14 cellular contexts compared by ENCODE assay signal in the genomic region with DNA sequence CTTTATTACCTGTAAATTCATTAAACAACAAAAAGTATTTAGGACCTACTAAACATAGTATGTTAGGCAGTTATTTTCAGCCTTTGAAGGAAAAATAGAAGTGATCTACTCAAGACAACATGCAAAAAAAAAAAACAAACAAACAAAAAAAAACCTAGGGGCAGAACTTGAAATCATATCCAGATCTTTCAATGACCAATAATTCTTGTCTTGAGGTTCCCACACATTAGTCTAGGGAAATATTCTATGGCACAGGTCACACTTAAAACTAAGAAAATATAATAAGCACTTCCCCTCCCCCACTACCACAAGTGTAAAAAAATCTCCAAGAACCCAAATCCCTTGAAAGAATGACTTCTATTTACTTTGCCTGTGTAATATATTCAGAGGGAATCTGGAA. TPM values are rescaled to one million over a fixed set of nuclear protein-coding genes. Genes with fewer than 3 reads are reported as not detected.
DNase-seq lines count a peak whose midpoint lies in the region; ATAC-seq and TF ChIP-seq lines count a peak whose summit lies in the region.
"Had no signal": no experiment of that assay in that cellular context is flagged by ENCODE, and none has a peak within 500 bp of the region (broad histone marks: within the 10 kb centered on the region; RNA-seq: fewer than 3 reads in every experiment).

No MANE protein-coding gene starts in this region.

- ATAC-seq in HG03571 (IDR thresholded peaks at IDR 0.05; ENCODE audit: unreplicated experiment): no peak
- no peak for ATAC-seq in HG02678 (IDR thresholded peaks at IDR 0.05; ENCODE audit: unreplicated experiment)
- ATAC-seq in GM18861 (IDR thresholded peaks at IDR 0.05; ENCODE audit: unreplicated experiment): no peak

- peaks cover 58% of the 10 kb centered on the region for H3K36me3 Mint-ChIP-seq in Caco-2 (ENCODE audit: insufficient read depth, unreplicated experiment)
- H3K36me3 Mint-ChIP-seq in neural progenitor cell: peaks cover 16% of the 10 kb centered on the region
- H3K36me3 Mint-ChIP-seq: immature natural killer cell had no signal

- H3K27ac ChIP-seq in neural progenitor cell: no peak overlapping the region

- POLR2A ChIA-PET in Caco-2 (lab: Charles Lee) (interaction anchor here (0.9 kb wide), 1 partner anchor 89 kb away, joined by 9 read pairs; no protein-coding TSS in a partner anchor), HEK293T (lab: Yijun Ruan, JAX) (no interaction called here)

- no peaks in the 10 kb centered on the region for H3K27me3 Mint-ChIP-seq in Caco-2 (ENCODE audit: insufficient read depth, unreplicated experiment)
- no peaks in the 10 kb centered on the region for H3K27me3 Mint-ChIP-seq in neural progenitor cell (ENCODE audit: insufficient read depth, low read depth)

- H3K4me1 Mint-ChIP-seq in Caco-2 (ENCODE audit: low read depth, unreplicated experiment) (peaks cover 39% of the 10 kb centered on the region), neural progenitor cell (peaks cover 33% of the 10 kb centered on the region)

- H3K4me3 ChIP-seq in Caco-2 (ENCODE audit: low read depth, low read length) (no peak overlapping the region), adipocyte (ENCODE audit: low read length) (no peak overlapping the region), neural progenitor cell (no peak overlapping the region)

- CTCF ChIA-PET in Caco-2 (lab: Charles Lee) (no interaction called here), HEK293T (lab: Yijun Ruan, JAX) (interaction anchor here (1.6 kb wide), 1 partner anchor 91 kb away, joined by 4 read pairs; no protein-coding TSS in a partner anchor)

- no peaks in the 10 kb centered on the region for H3K36me3 ChIP-seq in Caco-2 (ENCODE audit: control insufficient read depth, insufficient read depth, low read length)
- H3K36me3 ChIP-seq in adipocyte (ENCODE audit: control insufficient read depth, insufficient read depth, low read length, severe bottlenecking): no peaks in the 10 kb centered on the region
- no peaks in the 10 kb centered on the region for H3K36me3 ChIP-seq in neural progenitor cell
- H3K36me3 ChIP-seq: esophagus squamous epithelium had no signal

- H3K4me1 ChIP-seq in Caco-2: peaks cover 31% of the 10 kb centered on the region
- H3K4me1 ChIP-seq in adipocyte (ENCODE audit: control insufficient read depth, insufficient read depth, low read length): peaks cover 37% of the 10 kb centered on the region
- peaks cover 37% of the 10 kb centered on the region for H3K4me1 ChIP-seq in neural progenitor cell

- no peak overlapping the region for H2AFZ ChIP-seq in neural progenitor cell (replicated peaks)

- H3K27me3 ChIP-seq in Caco-2 (replicated peaks; ENCODE audit: control insufficient read depth, insufficient read depth, low read length): no peaks in the 10 kb centered on the region
- H3K27me3 ChIP-seq in adipocyte (replicated peaks; ENCODE audit: control insufficient read depth, insufficient read depth, low read length): no peaks in the 10 kb centered on the region
- H3K27me3 ChIP-seq in neural progenitor cell: no peaks in the 10 kb centered on the region
- H3K27me3 ChIP-seq: esophagus squamous epithelium had no signal

- H3K27ac Mint-ChIP-seq in Caco-2 (ENCODE audit: unreplicated experiment) (no peak overlapping the region), neural progenitor cell (no peak overlapping the region)

- peak overlapping the region; percentile 97 for H3K4me2 ChIP-seq in neural progenitor cell

- H3K9me3 Mint-ChIP-seq in Caco-2 (ENCODE audit: unreplicated experiment) (no peaks in the 10 kb centered on the region), neural progenitor cell (no peaks in the 10 kb centered on the region)
- H3K9me3 Mint-ChIP-seq: immature natural killer cell; T-helper 2 cell treated with Interferon-gamma antibody and Interleukin-4, amounts not matched to agents 5 μg/mL and 100 μg/mL, for 36 hours had no signal

- no peak overlapping the region for H3K9ac ChIP-seq in adipocyte (ENCODE audit: low read length)
- no peak overlapping the region for H3K9ac ChIP-seq in neural progenitor cell

- H3K9me3 ChIP-seq in Caco-2 (no peaks in the 10 kb centered on the region), adipocyte (ENCODE audit: control insufficient read depth, low read length) (no peaks in the 10 kb centered on the region), neural progenitor cell (ENCODE audit: low read depth) (no peaks in the 10 kb centered on the region)
- H3K9me3 ChIP-seq: esophagus squamous epithelium had no signal

- TF ChIP-seq CTCF in Caco-2 (IDR thresholded peaks at IDR 0.05; ENCODE audit: insufficient read depth in 1 of 2, low read depth in 1 of 2, low read length in 1 of 2, severe bottlenecking in 1 of 2, unreplicated experiment in 1 of 2) (no peak), neural progenitor cell (IDR thresholded peaks at IDR 0.05) (no peak)

- intact Hi-C loops in Caco-2 (cut with micrococcal nuclease; ENCODE audit: unreplicated experiment): loop anchor here (5.0 kb wide), 2 partner anchors 72 to 172 kb away; no protein-coding TSS in a partner anchor

- H3K79me2 ChIP-seq in neural progenitor cell (ENCODE audit: low read depth): peaks cover 80% of the 10 kb centered on the region

- no peak for DNase-seq in Caco-2
- no peak for DNase-seq in HEK293T (ENCODE audit: extremely low spot score)
- DNase-seq in adipocyte (ENCODE audit: low read depth): peak; percentile 17
- no peak for DNase-seq in neural progenitor cell (ENCODE audit: low spot score)
- DNase-seq in NCI-H2107 treated with DMSO at 0.1 percent for 48 hours (lab: John Stamatoyannopoulos, UW; ENCODE audit: unreplicated experiment): no peak
- DNase-seq: activated CD8-positive, alpha-beta memory T cell treated with anti-CD3 and anti-CD28 coated beads, Interleukin-2, amount 50 U/mL, for 4 hours; caudate nucleus; esophagus squamous epithelium; immature natural killer cell; KG1 had no signal

- BruUV-seq in Caco-2 (replicated peaks; lab: Mats Ljungman, UMichigan): no TSS peak

- no peaks in the 10 kb centered on the region for H3F3A ChIP-seq in neural progenitor cell (ENCODE audit: low read depth)

- peaks cover 61% of the 10 kb centered on the region for H4K20me1 ChIP-seq in neural progenitor cell (ENCODE audit: low read depth)

- H3K4me3 Mint-ChIP-seq in Caco-2 (ENCODE audit: unreplicated experiment): peak overlapping the region; percentile 88
- H3K4me3 Mint-ChIP-seq in neural progenitor cell: peak overlapping the region; percentile 4

TF ChIP-seq in HEK293T, 16 proteins besides CTCF, POLR2A, EP300 and RAD21:
- TF ChIP-seq, protein P1, sequence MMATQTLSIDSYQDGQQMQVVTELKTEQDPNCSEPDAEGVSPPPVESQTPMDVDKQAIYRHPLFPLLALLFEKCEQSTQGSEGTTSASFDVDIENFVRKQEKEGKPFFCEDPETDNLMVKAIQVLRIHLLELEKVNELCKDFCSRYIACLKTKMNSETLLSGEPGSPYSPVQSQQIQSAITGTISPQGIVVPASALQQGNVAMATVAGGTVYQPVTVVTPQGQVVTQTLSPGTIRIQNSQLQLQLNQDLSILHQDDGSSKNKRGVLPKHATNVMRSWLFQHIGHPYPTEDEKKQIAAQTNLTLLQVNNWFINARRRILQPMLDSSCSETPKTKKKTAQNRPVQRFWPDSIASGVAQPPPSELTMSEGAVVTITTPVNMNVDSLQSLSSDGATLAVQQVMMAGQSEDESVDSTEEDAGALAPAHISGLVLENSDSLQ (IDR thresholded peaks at IDR 0.05): no peak
- TF ChIP-seq FOXK2 (IDR thresholded peaks at IDR 0.05) (no peak), SUZ12 (IDR thresholded peaks at IDR 0.05) (no peak), ZNF384 (IDR thresholded peaks at IDR 0.05) (peak; percentile 79; the same call in 1 of the 2 replicates), CTBP1 (IDR thresholded peaks at IDR 0.05; ENCODE audit: borderline replicate concordance) (no peak)

RNA-seq across cellular contexts. Expression of a gene that starts 3.6 kb away (rescaled TPM):
- total RNA-seq in Caco-2 (2022): 64.1 and 69.2 TPM in 2 replicates
- total RNA-seq in neural progenitor cell (ENCODE audit: low replicate concordance): 71.9 and 88.7 TPM in 2 replicates
